Comparison of ENCODE assay signal across 9 cellular contexts in genomic region chr15:99504823-99505551, GRCh38.
DNase-seq lines count a peak whose midpoint lies in the region; ATAC-seq and TF ChIP-seq lines count a peak whose summit lies in the region.
"Had no signal": no experiment of that assay in that cellular context is flagged by ENCODE, and none has a peak within 500 bp of the region (broad histone marks: within the 10 kb centered on the region; RNA-seq: fewer than 3 reads in every experiment).

No MANE protein-coding gene starts in this region.

- intact Hi-C loops in activated B cell treated with CpG ODN at 0.5 μM for 24 hours (cut with micrococcal nuclease): loop anchor here (1.0 to 10.0 kb wide), 6 partner anchors 28 to 1420 kb away; partner anchors contain the start of gene MEF2A

- peak overlapping the region; percentile 92 for H3K27ac Mint-ChIP-seq in activated B cell treated with CpG ODN at 0.5 μM for 24 hours
- H3K27ac Mint-ChIP-seq in stimulated activated effector memory CD8-positive, alpha-beta T cell treated with anti-CD3 and anti-CD28 coated beads, Interleukin-12 subunit alpha, Interleukin-12 subunit beta, amount 100 ng/mL, for 72 hours: peak overlapping the region; percentile 60
- H3K27ac Mint-ChIP-seq: brain had no signal

- no peaks in the 10 kb centered on the region for H3K9me3 Mint-ChIP-seq in activated B cell treated with CpG ODN at 0.5 μM for 24 hours
- H3K9me3 Mint-ChIP-seq in stimulated activated effector memory CD8-positive, alpha-beta T cell treated with anti-CD3 and anti-CD28 coated beads, Interleukin-12 subunit alpha, Interleukin-12 subunit beta, amount 100 ng/mL, for 72 hours: no peaks in the 10 kb centered on the region

- DNase-seq in A172 (ENCODE audit: low spot score) (peak; percentile 11), activated B cell treated with CpG ODN at 0.5 μM for 24 hours (no peak), NCI-H2081 treated with DMSO at 0.1 percent for 48 hours (lab: John Stamatoyannopoulos, UW) (no peak), NOMO-1 treated with DMSO at 0.1 percent for 48 hours (lab: John Stamatoyannopoulos, UW; ENCODE audit: unreplicated experiment) (no peak)
- peak in 1 of 2 donors; percentile 48 for DNase-seq in stimulated activated effector memory CD8-positive, alpha-beta T cell treated with anti-CD3 and anti-CD28 coated beads, Interleukin-12 subunit alpha, Interleukin-12 subunit beta, amount 100 ng/mL, for 72 hours (ENCODE audit: low spot score in 2 of 2)
- no peak for DNase-seq in activated T-cell treated with anti-CD3 and anti-CD28 coated beads, Interleukin-2, amount 50 U/mL, for 1 hour

- ATAC-seq in GM18520 (IDR thresholded peaks at IDR 0.05; ENCODE audit: unreplicated experiment) (peak; percentile 25), HG02884 (IDR thresholded peaks at IDR 0.05; ENCODE audit: unreplicated experiment) (peak; percentile 41), activated B cell treated with CpG ODN at 0.5 μM for 24 hours (ENCODE audit: low read depth) (peak; percentile 32)
- ATAC-seq in stimulated activated effector memory CD8-positive, alpha-beta T cell treated with anti-CD3 and anti-CD28 coated beads, Interleukin-12 subunit alpha, Interleukin-12 subunit beta, amount 100 ng/mL, for 72 hours: peak; percentile 75

- TF ChIP-seq CTCF in activated B cell treated with CpG ODN at 0.5 μM for 24 hours (IDR thresholded peaks at IDR 0.05): no peak

- CTCF ChIA-PET in activated B cell treated with CpG ODN at 0.5 μM for 24 hours (lab: Charles Lee): interaction anchor here (1.0 to 4.4 kb wide), 3 partner anchors 64 to 199 kb away, joined by 3 to 36 read pairs (median 3); no protein-coding TSS in a partner anchor

- POLR2A ChIA-PET in activated B cell treated with CpG ODN at 0.5 μM for 24 hours (lab: Charles Lee): interaction anchor here (0.6 to 7.9 kb wide), 12 partner anchors 8 to 199 kb away, joined by 3 to 191 read pairs (median 8); partner anchors contain the start of gene MEF2A

- H3K4me3 Mint-ChIP-seq in activated B cell treated with CpG ODN at 0.5 μM for 24 hours: peak overlapping the region; percentile 59
- H3K4me3 Mint-ChIP-seq in stimulated activated effector memory CD8-positive, alpha-beta T cell treated with anti-CD3 and anti-CD28 coated beads, Interleukin-12 subunit alpha, Interleukin-12 subunit beta, amount 100 ng/mL, for 72 hours: peak overlapping the region; percentile 51
- H3K4me3 Mint-ChIP-seq: brain had no signal

- no peaks in the 10 kb centered on the region for H3K36me3 Mint-ChIP-seq in activated B cell treated with CpG ODN at 0.5 μM for 24 hours (ENCODE audit: low read depth)
- H3K36me3 Mint-ChIP-seq in stimulated activated effector memory CD8-positive, alpha-beta T cell treated with anti-CD3 and anti-CD28 coated beads, Interleukin-12 subunit alpha, Interleukin-12 subunit beta, amount 100 ng/mL, for 72 hours: no peaks in the 10 kb centered on the region
- H3K36me3 Mint-ChIP-seq: brain had no signal

- no peaks in the 10 kb centered on the region for H3K27me3 Mint-ChIP-seq in activated B cell treated with CpG ODN at 0.5 μM for 24 hours

- peaks cover 94% of the 10 kb centered on the region for H3K4me1 Mint-ChIP-seq in activated B cell treated with CpG ODN at 0.5 μM for 24 hours
- H3K4me1 Mint-ChIP-seq in stimulated activated effector memory CD8-positive, alpha-beta T cell treated with anti-CD3 and anti-CD28 coated beads, Interleukin-12 subunit alpha, Interleukin-12 subunit beta, amount 100 ng/mL, for 72 hours: peaks cover 46% of the 10 kb centered on the region

Comparison
In these comparisons a context has a peak if more than half of its experiments do, and no peak if none do; other contexts are left out.
1. ATAC-seq: peak in every context shown above with its lines; median percentile 75 in stimulated activated effector memory CD8-positive, alpha-beta T cell treated with anti-CD3 and anti-CD28 coated beads, Interleukin-12 subunit alpha, Interleukin-12 subunit beta, amount 100 ng/mL, for 72 hours; 41 in HG02884; 32 in activated B cell treated with CpG ODN at 0.5 μM for 24 hours; 25 in GM18520.